Comparison of ENCODE assay signal across 8 cellular contexts in genomic region chr14:54902521-54903420, GRCh38. TPM values are rescaled to one million over a fixed set of nuclear protein-coding genes. Genes with fewer than 3 reads are reported as not detected.
DNase-seq lines count a peak whose midpoint lies in the region; ATAC-seq, FAIRE-seq and TF ChIP-seq lines count a peak whose summit lies in the region.

Gene GCH1, minus strand, starts transcription at chr14:54902826. Its CDS starts 163 bp downstream, at chr14:54902663.

- H2AFZ ChIP-seq in H1 (ENCODE audit: low read length), result peak within 1 kb of the TSS; percentile 45; the same call in 1 of the 2 replicates

- H2BK5ac ChIP-seq in H1 (ENCODE audit: low read depth, low read length), result no peak within 1 kb of the TSS

- TF ChIP-seq CTCF in activated CD8-positive, alpha-beta T cell treated with anti-CD3 and anti-CD28 coated beads for 36 hours (IDR thresholded peaks at IDR 0.05), result peak; percentile 76
- TF ChIP-seq CTCF in H1 (IDR thresholded peaks at IDR 0.05; ENCODE audit: control extremely low read depth in 1 of 3, insufficient read depth in 1 of 3, low read depth in 1 of 3, low read length in 3 of 3), result peak in 2 of 3 experiments; percentile 26 to 44; a peak in 2 of 4 replicates

- TF ChIP-seq EP300 in H1 (IDR thresholded peaks at IDR 0.05; ENCODE audit: borderline replicate concordance in 1 of 2, low read depth in 2 of 2, low read length in 2 of 2), result no peak

- peak within 1 kb of the TSS; percentile 84 for H3K4me3 Mint-ChIP-seq in activated CD8-positive, alpha-beta T cell treated with anti-CD3 and anti-CD28 coated beads for 36 hours

- H3K14ac ChIP-seq in H1 (ENCODE audit: insufficient read length), result no peak within 1 kb of the TSS

- peak within 1 kb of the TSS; percentile 69 for H3K56ac ChIP-seq in H1 (replicated peaks; ENCODE audit: insufficient read length, low read depth, low read length)

- no peak within 1 kb of the TSS for H2BK12ac ChIP-seq in H1 (ENCODE audit: low read depth, low read length)

- H3K23me2 ChIP-seq in H1 (ENCODE audit: low read depth, low read length), result peaks cover 15% of the 10 kb centered on the region

- peak; percentile 55 for DNase-seq in GM19238 (ENCODE audit: insufficient read length, low spot score)
- DNase-seq in NCI-H526 (lab: John Stamatoyannopoulos, UW), result peak; percentile 17 to 90
- peak; percentile 74 for DNase-seq in activated CD8-positive, alpha-beta T cell treated with anti-CD3 and anti-CD28 coated beads for 36 hours
- DNase-seq in H1 (ENCODE audit: low read depth in 1 of 2, low spot score in 2 of 2), result peak; percentile 25 to 91
- DNase-seq in middle frontal gyrus (ENCODE audit: extremely low spot score, low spot score), result peak; percentile 11
- DNase-seq in stimulated activated CD8-positive, alpha-beta memory T cell treated with anti-CD3 and anti-CD28 coated beads, Interleukin-4, amount 100 ng/mL, for 24 hours (ENCODE audit: low read depth), result peak; percentile 64

- H3K27me3 Mint-ChIP-seq in activated CD8-positive, alpha-beta T cell treated with anti-CD3 and anti-CD28 coated beads for 36 hours, result no peaks in the 10 kb centered on the region

- H2AK5ac ChIP-seq in H1 (ENCODE audit: low read depth, low read length), result no peak within 1 kb of the TSS

- peak; percentile 96 to 97 for TF ChIP-seq POLR2A in H1 (IDR thresholded peaks at IDR 0.05; ENCODE audit: control extremely low read depth in 1 of 2, low read depth in 2 of 2, low read length in 2 of 2)

- H3K23ac ChIP-seq in H1 (ENCODE audit: insufficient read length), result no peak within 1 kb of the TSS

- peaks cover 12 to 37% (median 21%) of the 10 kb centered on the region in 10 experiments; a peak in 19 of 20 replicates for H3K4me1 ChIP-seq in BLaER1 treated with 17β-estradiol and CSF1 and Interleukin-3, amounts not matched to agents 10 nM and 100 nM
- H3K4me1 ChIP-seq in H1 (replicated peaks in 1 of 4; ENCODE audit: control insufficient read depth in 3 of 4, insufficient read depth in 4 of 4, low read length in 3 of 4), result peaks cover 0 to 5% (median 1%) of the 10 kb centered on the region in 4 experiments; a peak in 6 of 7 replicates

- no peak within 1 kb of the TSS for H4K91ac ChIP-seq in H1 (replicated peaks; ENCODE audit: insufficient read length, low read length)

- H2BK20ac ChIP-seq in H1 (ENCODE audit: low read length), result no peak within 1 kb of the TSS

- H3K9me3 ChIP-seq in BLaER1 treated with 17β-estradiol and CSF1 and Interleukin-3, amounts not matched to agents 10 nM and 100 nM (replicated peaks in 1 of 11), result no peaks in the 10 kb centered on the region
- H3K9me3 ChIP-seq in H1 (ENCODE audit: insufficient read depth in 2 of 2, low read depth in 1 of 2, low read length in 1 of 2), result no peaks in the 10 kb centered on the region

- H3K79me1 ChIP-seq in H1 (ENCODE audit: low read depth, low read length), result no peaks in the 10 kb centered on the region

- H2BK120ac ChIP-seq in H1 (replicated peaks; ENCODE audit: low read depth, low read length), result no peak within 1 kb of the TSS

- H3K36me3 Mint-ChIP-seq in activated CD8-positive, alpha-beta T cell treated with anti-CD3 and anti-CD28 coated beads for 36 hours (ENCODE audit: low read depth), result peaks cover 7% of the 10 kb centered on the region

- WGBS in H1 (ENCODE audit: extremely low coverage in 1 of 2, insufficient coverage in 1 of 2, insufficient read length in 1 of 2, insufficient replicate concordance in 2 of 2, low coverage in 1 of 2, low lambda C conversion rate in 2 of 2, missing lambda C conversion rate in 1 of 2), 2 experiments, result 2% methylated on average over 53 of the region's 83 CpGs; no CpG with 5 or more reads in 1 of the 2 experiments

- peak within 1 kb of the TSS; percentile 70 to 90 (median 83) for H3K9ac ChIP-seq in BLaER1 treated with 17β-estradiol and CSF1 and Interleukin-3, amounts not matched to agents 10 nM and 100 nM
- peak within 1 kb of the TSS; percentile 36 to 73 (median 62) for H3K9ac ChIP-seq in H1 (replicated peaks in 1 of 4; ENCODE audit: extremely low read depth in 1 of 4, low read depth in 3 of 4, low read length in 3 of 4)

- peak within 1 kb of the TSS; percentile 84 for H3K27ac Mint-ChIP-seq in activated CD8-positive, alpha-beta T cell treated with anti-CD3 and anti-CD28 coated beads for 36 hours

- peak; percentile 87 for ATAC-seq in HG03439 (IDR thresholded peaks at IDR 0.05; ENCODE audit: unreplicated experiment)
- peak; percentile 77 for ATAC-seq in activated CD8-positive, alpha-beta T cell treated with anti-CD3 and anti-CD28 coated beads for 36 hours

- POLR2A ChIA-PET in activated CD8-positive, alpha-beta T cell treated with anti-CD3 and anti-CD28 coated beads for 36 hours (lab: Charles Lee), result interaction anchor here (0.8 to 3.3 kb wide), 5 partner anchors 9 to 149 kb away, joined by 3 to 22 read pairs (median 5); partner anchors contain the start of gene MAPK1IP1L
- POLR2A ChIA-PET in H1 (lab: Charles Lee; ENCODE audit: partially characterized antibody), result interaction anchor here (0.5 to 2.7 kb wide), 31 partner anchors 10 to 336 kb away, joined by 3 to 15 read pairs (median 4); partner anchors contain the start of genes MAPK1IP1L, SAMD4A, SOCS4 and WDHD1

- TF ChIP-seq RAD21 in H1 (IDR thresholded peaks at IDR 0.05 in 1 of 2, conservative IDR thresholded peaks at IDR 0.05 in 1 of 2; ENCODE audit: low read depth in 2 of 2, low read length in 2 of 2), result peak in 1 of 2 experiments; percentile 15; a peak in 1 of 4 replicates

- peak within 1 kb of the TSS; percentile 83 for H3K18ac ChIP-seq in H1 (ENCODE audit: extremely low read depth, low read length)

- no peaks in the 10 kb centered on the region for H3K79me2 ChIP-seq in H1 (ENCODE audit: control insufficient read depth in 1 of 2, insufficient read depth in 2 of 2, low read length in 2 of 2)

- H3K4ac ChIP-seq in H1 (replicated peaks; ENCODE audit: insufficient read length, low read depth, low read length), result no peak within 1 kb of the TSS

- peak within 1 kb of the TSS; percentile 95 for H4K8ac ChIP-seq in H1 (ENCODE audit: extremely low read depth, insufficient read depth, low read length)

- peak within 1 kb of the TSS; percentile 71 to 98 (median 90) for H3K4me3 ChIP-seq in BLaER1 treated with 17β-estradiol and CSF1 and Interleukin-3, amounts not matched to agents 10 nM and 100 nM
- H3K4me3 ChIP-seq in H1 (ENCODE audit: extremely low read depth in 1 of 4, insufficient read depth in 2 of 4, low read depth in 3 of 4, low read length in 4 of 4), result peak within 1 kb of the TSS; percentile 68 to 86 (median 72)

- H3K4me2 ChIP-seq in BLaER1 treated with 17β-estradiol and CSF1 and Interleukin-3, amounts not matched to agents 10 nM and 100 nM, result peak within 1 kb of the TSS; percentile 77 to 100 (median 92)
- H3K4me2 ChIP-seq in H1 (ENCODE audit: insufficient read depth in 1 of 2, low read depth in 2 of 2, low read length in 2 of 2), result peak within 1 kb of the TSS; percentile 89 to 99

- peaks cover 27% of the 10 kb centered on the region for H3K4me1 Mint-ChIP-seq in activated CD8-positive, alpha-beta T cell treated with anti-CD3 and anti-CD28 coated beads for 36 hours (ENCODE audit: low read depth)

- H3K9me3 Mint-ChIP-seq in activated CD8-positive, alpha-beta T cell treated with anti-CD3 and anti-CD28 coated beads for 36 hours, result no peaks in the 10 kb centered on the region

- peaks cover 0 to 21% (median 0%) of the 10 kb centered on the region in 11 experiments; a peak in 5 of 22 replicates for H3K36me3 ChIP-seq in BLaER1 treated with 17β-estradiol and CSF1 and Interleukin-3, amounts not matched to agents 10 nM and 100 nM
- no peaks in the 10 kb centered on the region for H3K36me3 ChIP-seq in H1 (ENCODE audit: control insufficient read depth in 2 of 4, insufficient read depth in 4 of 4, low read length in 3 of 4)

- H3K27me3 ChIP-seq in BLaER1 treated with 17β-estradiol and CSF1 and Interleukin-3, amounts not matched to agents 10 nM and 100 nM, result peaks cover 0 to 27% (median 19%) of the 10 kb centered on the region in 11 experiments; a peak in 15 of 22 replicates
- peaks cover 2 to 20% (median 17%) of the 10 kb centered on the region in 4 experiments for H3K27me3 ChIP-seq in H1 (replicated peaks in 1 of 4; ENCODE audit: control insufficient read depth in 3 of 4, extremely low read depth in 1 of 4, insufficient read depth in 3 of 4, low read length in 3 of 4)

- CTCF ChIA-PET in activated CD8-positive, alpha-beta T cell treated with anti-CD3 and anti-CD28 coated beads for 36 hours (lab: Charles Lee), result interaction anchor here (0.7 to 5.4 kb wide), 16 partner anchors 9 to 338 kb away, joined by 3 to 40 read pairs (median 4); no protein-coding TSS in a partner anchor
- CTCF ChIA-PET in H1 (lab: Charles Lee; ENCODE audit: partially characterized antibody), result interaction anchor here (0.7 to 2.1 kb wide), 11 partner anchors 9 to 94 kb away, joined by 3 to 8 read pairs (median 3); no protein-coding TSS in a partner anchor

- FAIRE-seq in H1 (lab: Jason Lieb, UNC), result no peak

- peak within 1 kb of the TSS; percentile 43 to 86 (median 80) for H3K27ac ChIP-seq in BLaER1 treated with 17β-estradiol and CSF1 and Interleukin-3, amounts not matched to agents 10 nM and 100 nM
- no peak within 1 kb of the TSS for H3K27ac ChIP-seq in H1 (ENCODE audit: low read depth, low read length)

- intact Hi-C loops in activated CD8-positive, alpha-beta T cell treated with anti-CD3 and anti-CD28 coated beads for 36 hours (cut with micrococcal nuclease), result no loop called here

- no peak within 1 kb of the TSS for H2BK15ac ChIP-seq in H1 (ENCODE audit: low read length)

- H4K20me1 ChIP-seq in BLaER1 treated with 17β-estradiol and CSF1 and Interleukin-3, amounts not matched to agents 10 nM and 100 nM, result peaks cover 0 to 43% (median 7%) of the 10 kb centered on the region in 11 experiments; a peak in 8 of 22 replicates
- H4K20me1 ChIP-seq in H1 (replicated peaks in 1 of 2; ENCODE audit: control insufficient read depth in 1 of 2, insufficient read depth in 2 of 2, low read length in 2 of 2), result peaks cover 1 to 4% of the 10 kb centered on the region in 2 experiments

- peak within 1 kb of the TSS; percentile 40 for H4K5ac ChIP-seq in H1 (ENCODE audit: insufficient read length, low read depth, low read length)

TF ChIP-seq in H1, 55 proteins besides CTCF, POLR2A, EP300 and RAD21 (continues in another document):
- TF ChIP-seq POLR2AphosphoS5 (IDR thresholded peaks at IDR 0.05; ENCODE audit: low read depth, low read length), result peak; percentile 86

RNA-seq across cellular contexts. Expression of gene GCH1, which starts in this region (rescaled TPM):
- 10 to 100 TPM; 35.4 to 38.1 TPM for total RNA-seq in activated CD8-positive, alpha-beta T cell treated with anti-CD3 and anti-CD28 coated beads for 36 hours
- 7.9 and 8.1 TPM in 2 replicates for total RNA-seq in H1 (2021; fragmentation: NEBNext Ultra II Directional; extraction: Animal tissue kit (Norgen Biotek cat#: 25700))
- 4.2 and 7.3 TPM in 2 replicates for polyA plus RNA-seq in H1 (2011; rRNA removed)
- polyA plus RNA-seq in H1 (2011; cell fraction: cytosol; rRNA removed), result 8.8 TPM
- 2.1 TPM for polyA plus RNA-seq in H1 (2011; cell fraction: nucleus; rRNA removed)
- polyA plus RNA-seq in H1 (2012, experiment 1 of 2), result 4.1 to 6.1 TPM (median 4.7 TPM) in 4 replicates
- 1.2 TPM for polyA plus RNA-seq in H1 (2012, experiment 2 of 2)
- 4.5 TPM for polyA plus RNA-seq in H1 (2013, experiment 1 of 2)
- 4.5 TPM for polyA plus RNA-seq in H1 (2013, experiment 2 of 2)
- 3.7 and 6.2 TPM in 2 replicates for polyA minus RNA-seq in H1 (2011; rRNA and poly(A)+ RNA removed)
- 4.1 TPM for polyA minus RNA-seq in H1 (2011; cell fraction: cytosol; rRNA and poly(A)+ RNA removed)
- polyA minus RNA-seq in H1 (2011; cell fraction: nucleus; rRNA and poly(A)+ RNA removed), result 7.9 TPM

Comparison
In these comparisons a context has a peak if more than half of its experiments do, and no peak if none do; other contexts are left out.
1. DNase-seq: peak in every context shown above with its lines; median percentile 74 in activated CD8-positive, alpha-beta T cell treated with anti-CD3 and anti-CD28 coated beads for 36 hours; 64 in stimulated activated CD8-positive, alpha-beta memory T cell treated with anti-CD3 and anti-CD28 coated beads, Interleukin-4, amount 100 ng/mL, for 24 hours; 58 in H1; 55 in GM19238; 54 in NCI-H526; 11 in middle frontal gyrus.